In the genomic region with DNA sequence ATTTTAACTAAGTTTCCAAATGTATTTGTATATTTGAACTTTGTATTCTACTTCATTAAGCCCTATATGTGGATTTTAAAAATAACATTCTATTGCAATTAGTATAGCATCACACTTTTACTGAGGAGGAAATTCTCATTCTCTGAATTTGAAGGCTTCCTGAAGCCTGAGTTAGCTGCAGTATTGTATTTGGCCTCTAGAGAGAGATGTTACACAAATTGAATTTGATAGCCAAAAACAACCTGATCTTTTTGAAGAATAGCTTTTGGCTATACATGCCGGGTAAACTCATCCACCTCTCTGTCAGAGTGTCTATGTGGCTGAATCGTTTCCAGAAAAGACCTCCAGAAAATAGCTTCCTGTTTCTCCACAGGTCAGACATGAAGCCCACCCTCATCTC, we compare ENCODE assay signal across 11 cellular contexts.
DNase-seq lines count a peak whose midpoint lies in the region; ATAC-seq and TF ChIP-seq lines count a peak whose summit lies in the region.
"Had no signal": no experiment of that assay in that cellular context is flagged by ENCODE, and none has a peak within 500 bp of the region (broad histone marks: within the 10 kb centered on the region; RNA-seq: fewer than 3 reads in every experiment).

No MANE protein-coding gene starts in this region.

- no peaks in the 10 kb centered on the region for H3K9me3 Mint-ChIP-seq in GM23338

- ATAC-seq in GM23338, result peak; percentile 52; the same call in 2 of the 3 replicates
- no peak for ATAC-seq in GM18909 (IDR thresholded peaks at IDR 0.05; ENCODE audit: poor library complexity, unreplicated experiment)
- no peak for ATAC-seq in HG03442 (IDR thresholded peaks at IDR 0.05; ENCODE audit: unreplicated experiment)

- H3K4me1 Mint-ChIP-seq in GM23338, result peaks cover 4% of the 10 kb centered on the region; the same call in 2 of the 3 replicates

- H3K4me3 Mint-ChIP-seq in GM23338, result no peak overlapping the region

- H3K27me3 ChIP-seq in GM23338 (ENCODE audit: insufficient read depth), result no peaks in the 10 kb centered on the region
- H3K27me3 ChIP-seq: neutrophil, suprapubic skin had no signal

- H3K4me3 ChIP-seq in AG10803 (ENCODE audit: low read length) (no peak overlapping the region), GM23338 (no peak overlapping the region)
- H3K4me3 ChIP-seq: suprapubic skin had no signal

- H3K9me2 ChIP-seq in GM23338 (ENCODE audit: insufficient read depth), result no peaks in the 10 kb centered on the region

- no peaks in the 10 kb centered on the region for H3F3A ChIP-seq in GM23338 (replicated peaks; ENCODE audit: low read depth)

- no peaks in the 10 kb centered on the region for H3K36me3 Mint-ChIP-seq in GM23338 (ENCODE audit: low read depth)

- no peaks in the 10 kb centered on the region for H3K36me3 ChIP-seq in GM23338 (ENCODE audit: insufficient read depth)
- H3K36me3 ChIP-seq: neutrophil, suprapubic skin had no signal

- H3K4me1 ChIP-seq in GM23338 (ENCODE audit: insufficient read depth), result no peaks in the 10 kb centered on the region
- H3K4me1 ChIP-seq: suprapubic skin had no signal

- H2AFZ ChIP-seq in GM23338, result no peak overlapping the region

- no peaks in the 10 kb centered on the region for H3K27me3 Mint-ChIP-seq in GM23338 (ENCODE audit: insufficient read depth, low read depth, poor library complexity)

- no peaks in the 10 kb centered on the region for H4K20me1 ChIP-seq in GM23338 (replicated peaks; ENCODE audit: insufficient read depth)

- H3K27ac ChIP-seq in GM23338 (ENCODE audit: low read depth) (no peak overlapping the region), VCaP (no peak overlapping the region)
- H3K27ac ChIP-seq: neutrophil, suprapubic skin had no signal

- peak; percentile 40 for TF ChIP-seq CTCF in AG10803 (conservative IDR thresholded peaks at IDR 0.05; ENCODE audit: low read length)
- peak; percentile 30 to 49 for TF ChIP-seq CTCF in GM23338 (conservative IDR thresholded peaks at IDR 0.05; ENCODE audit: low read depth in 2 of 2)
- peak; percentile 73 for TF ChIP-seq CTCF in VCaP (conservative IDR thresholded peaks at IDR 0.05)

- no peaks in the 10 kb centered on the region for H3K79me2 ChIP-seq in GM23338 (replicated peaks; ENCODE audit: insufficient read depth)

- DNase-seq in AG10803 (ENCODE audit: low read depth) (no peak), GM23338 (ENCODE audit: low spot score) (peak; percentile 50), inferior parietal cortex (ENCODE audit: extremely low spot score) (peak; percentile 27), hypothalamus (lab: John Stamatoyannopoulos, UW) (no peak), AG08396 (ENCODE audit: low spot score) (no peak)
- DNase-seq: NCI-H146 had no signal

- no peak overlapping the region for H3K27ac Mint-ChIP-seq in GM23338

- H3K4me2 ChIP-seq in GM23338, result no peak overlapping the region

TF ChIP-seq in GM23338, 12 proteins besides CTCF, POLR2A, EP300 and RAD21:
- TF ChIP-seq STAT1 (IDR thresholded peaks at IDR 0.05; ENCODE audit: unreplicated experiment) (no peak), NANOG (IDR thresholded peaks at IDR 0.05; ENCODE audit: borderline replicate concordance) (no peak), CREB1 (CRISPR knock-in tag; IDR thresholded peaks at IDR 0.05; ENCODE audit: low read depth) (no peak), POLR2AphosphoS5 (IDR thresholded peaks at IDR 0.05; ENCODE audit: low read depth) (no peak)
- TF ChIP-seq, protein P1, sequence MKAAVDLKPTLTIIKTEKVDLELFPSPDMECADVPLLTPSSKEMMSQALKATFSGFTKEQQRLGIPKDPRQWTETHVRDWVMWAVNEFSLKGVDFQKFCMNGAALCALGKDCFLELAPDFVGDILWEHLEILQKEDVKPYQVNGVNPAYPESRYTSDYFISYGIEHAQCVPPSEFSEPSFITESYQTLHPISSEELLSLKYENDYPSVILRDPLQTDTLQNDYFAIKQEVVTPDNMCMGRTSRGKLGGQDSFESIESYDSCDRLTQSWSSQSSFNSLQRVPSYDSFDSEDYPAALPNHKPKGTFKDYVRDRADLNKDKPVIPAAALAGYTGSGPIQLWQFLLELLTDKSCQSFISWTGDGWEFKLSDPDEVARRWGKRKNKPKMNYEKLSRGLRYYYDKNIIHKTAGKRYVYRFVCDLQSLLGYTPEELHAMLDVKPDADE (IDR thresholded peaks at IDR 0.05), result no peak

Comparison
In these comparisons a context has a peak if more than half of its experiments do, and no peak if none do; other contexts are left out.
1. DNase-seq: peak in GM23338 (single experiment) and inferior parietal cortex (single experiment); none in AG10803 (single experiment), hypothalamus (0 of 51) and AG08396 (single experiment).
2. Peak in every context shown above with its lines, with median percentiles within 50 percentile points of each other: CTCF ChIP-seq.